8 cellular contexts compared by ENCODE assay signal in the genomic region with DNA sequence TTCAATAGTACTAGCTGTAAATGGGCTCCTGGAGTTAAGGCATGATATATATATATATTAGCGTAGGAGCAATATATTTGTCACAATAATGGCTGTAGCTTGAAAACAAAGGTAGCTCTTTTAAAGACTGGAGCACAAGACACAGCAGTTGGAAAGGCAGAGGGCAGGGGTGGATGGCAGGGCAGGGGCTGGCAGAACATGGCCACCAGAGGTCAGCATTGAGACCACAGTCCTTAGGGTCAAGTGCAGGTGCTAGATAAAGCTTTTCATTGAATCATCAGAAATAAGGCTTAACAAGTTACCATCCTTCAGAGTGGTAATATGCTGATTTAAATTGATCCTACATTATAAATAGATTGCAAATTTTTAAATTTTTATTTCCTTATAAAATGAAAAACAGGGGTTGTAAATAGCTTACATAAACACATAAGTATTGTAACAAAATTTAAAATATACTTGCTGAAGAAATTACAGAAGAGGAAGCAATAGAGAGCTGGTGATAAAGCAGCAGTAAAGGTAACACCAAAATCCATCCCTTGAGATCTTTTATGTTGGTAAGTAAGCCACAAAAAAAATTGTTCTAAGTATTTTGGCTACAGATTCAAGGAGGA.
A peak's percentile ranks its signal among the peaks of the same experiment; 100 is the strongest.
DNase-seq lines count a peak whose midpoint lies in the region; ATAC-seq and TF ChIP-seq lines count a peak whose summit lies in the region.

No MANE protein-coding gene starts in this region.

- no peak for ATAC-seq in GM18505 (IDR thresholded peaks at IDR 0.05; ENCODE audit: unreplicated experiment)
- no peak for ATAC-seq in HG03439 (IDR thresholded peaks at IDR 0.05; ENCODE audit: unreplicated experiment)

- DNase-seq in EL = peak; percentile 60
- DNase-seq in H4 (ENCODE audit: low spot score) = peak; percentile 53
- peak; percentile 9 for DNase-seq in NCI-H2196 treated with DMSO at 0.1 percent for 48 hours (lab: John Stamatoyannopoulos, UW; ENCODE audit: unreplicated experiment)
- peak; percentile 9 for DNase-seq in amniotic stem cell (lab: John Stamatoyannopoulos, UW)
- DNase-seq in kidney glomerular epithelial cell (lab: John Stamatoyannopoulos, UW) = peak; percentile 25
- no peak for DNase-seq in NK-92 (lab: John Stamatoyannopoulos, UW; ENCODE audit: unreplicated experiment)

- no peak for TF ChIP-seq POLR2A in GM18505 (IDR thresholded peaks at IDR 0.05; ENCODE audit: borderline replicate concordance, extremely low read depth, insufficient read depth, insufficient read length)
